Comparison of ENCODE assay signal across 10 cellular contexts in genomic region chr2:20516646-20517341, GRCh38.
DNase-seq lines count a peak whose midpoint lies in the region; ATAC-seq and TF ChIP-seq lines count a peak whose summit lies in the region.
"Had no signal": no experiment of that assay in that cellular context is flagged by ENCODE, and none has a peak within 500 bp of the region (broad histone marks: within the 10 kb centered on the region; RNA-seq: fewer than 3 reads in every experiment).

No MANE protein-coding gene starts in this region.

- H3K9me3 ChIP-seq in BLaER1 treated with 17β-estradiol and CSF1 and Interleukin-3, amounts not matched to agents 10 nM and 100 nM (replicated peaks in 1 of 11), result peaks cover 10 to 34% (median 21%) of the 10 kb centered on the region in 11 experiments
- H3K9me3 ChIP-seq in left ventricle myocardium inferior (replicated peaks) (no peaks in the 10 kb centered on the region), upper lobe of right lung (no peaks in the 10 kb centered on the region)

- peaks cover 0 to 12% (median 6%) of the 10 kb centered on the region in 7 donors for H3K9me3 Mint-ChIP-seq in CD14-positive monocyte

- no peak overlapping the region for H3K4me3 Mint-ChIP-seq in CD14-positive monocyte
- H3K4me3 Mint-ChIP-seq: memory B cell had no signal

- intact Hi-C loops in left ventricle myocardium inferior (cut with micrococcal nuclease), result no loop called here
- intact Hi-C loops in upper lobe of right lung (cut with DNase I), result no loop called here
- intact Hi-C loops in CD14-positive monocyte (cut with micrococcal nuclease), result no loop called here

- peaks cover 2 to 7% (median 6%) of the 10 kb centered on the region in 3 donors for H3K27me3 Mint-ChIP-seq in CD14-positive monocyte (ENCODE audit: low read depth in 3 of 3)

- peak overlapping the region in 9 of 11 experiments; percentile 8 to 67 (median 52); a peak in 14 of 22 replicates for H3K4me2 ChIP-seq in BLaER1 treated with 17β-estradiol and CSF1 and Interleukin-3, amounts not matched to agents 10 nM and 100 nM

- H3K27ac ChIP-seq in BLaER1 treated with 17β-estradiol and CSF1 and Interleukin-3, amounts not matched to agents 10 nM and 100 nM, result no peak overlapping the region
- H3K27ac ChIP-seq in left ventricle myocardium inferior (replicated peaks) (peak overlapping the region; percentile 66), upper lobe of right lung (peak overlapping the region; percentile 47)
- H3K27ac ChIP-seq: VCaP had no signal

- TF ChIP-seq CTCF in left ventricle myocardium inferior (IDR thresholded peaks at IDR 0.05; ENCODE audit: borderline replicate concordance), result no peak
- TF ChIP-seq CTCF in upper lobe of right lung (IDR thresholded peaks at IDR 0.05), result no peak
- no peak for TF ChIP-seq CTCF in CD14-positive monocyte (IDR thresholded peaks at IDR 0.05)

- peaks cover 0 to 8% (median 0%) of the 10 kb centered on the region in 11 experiments; a peak in 2 of 22 replicates for H3K27me3 ChIP-seq in BLaER1 treated with 17β-estradiol and CSF1 and Interleukin-3, amounts not matched to agents 10 nM and 100 nM
- H3K27me3 ChIP-seq in left ventricle myocardium inferior (ENCODE audit: low read depth) (no peaks in the 10 kb centered on the region), upper lobe of right lung (no peaks in the 10 kb centered on the region)

- H3K4me3 ChIP-seq in BLaER1 treated with 17β-estradiol and CSF1 and Interleukin-3, amounts not matched to agents 10 nM and 100 nM, result no peak overlapping the region
- H3K4me3 ChIP-seq in left ventricle myocardium inferior (no peak overlapping the region), upper lobe of right lung (no peak overlapping the region)

- H3K36me3 ChIP-seq in BLaER1 treated with 17β-estradiol and CSF1 and Interleukin-3, amounts not matched to agents 10 nM and 100 nM, result no peaks in the 10 kb centered on the region
- H3K36me3 ChIP-seq in left ventricle myocardium inferior (no peaks in the 10 kb centered on the region), upper lobe of right lung (no peaks in the 10 kb centered on the region)

- H3K36me3 Mint-ChIP-seq in CD14-positive monocyte, result no peaks in the 10 kb centered on the region

- no peaks in the 10 kb centered on the region for H4K20me1 ChIP-seq in BLaER1 treated with 17β-estradiol and CSF1 and Interleukin-3, amounts not matched to agents 10 nM and 100 nM

- peaks cover 0 to 27% (median 13%) of the 10 kb centered on the region in 10 experiments; a peak in 14 of 20 replicates for H3K4me1 ChIP-seq in BLaER1 treated with 17β-estradiol and CSF1 and Interleukin-3, amounts not matched to agents 10 nM and 100 nM
- H3K4me1 ChIP-seq in left ventricle myocardium inferior, result no peaks in the 10 kb centered on the region
- H3K4me1 ChIP-seq in upper lobe of right lung, result no peaks in the 10 kb centered on the region

- H3K4me1 Mint-ChIP-seq in CD14-positive monocyte, result no peaks in the 10 kb centered on the region
- H3K4me1 Mint-ChIP-seq: memory B cell had no signal

- no peak overlapping the region for H3K27ac Mint-ChIP-seq in CD14-positive monocyte
- H3K27ac Mint-ChIP-seq: memory B cell had no signal

- H3K9ac ChIP-seq in BLaER1 treated with 17β-estradiol and CSF1 and Interleukin-3, amounts not matched to agents 10 nM and 100 nM, result no peak overlapping the region

- no peak for DNase-seq in left ventricle myocardium inferior
- no peak for DNase-seq in upper lobe of right lung
- DNase-seq in CD14-positive monocyte (ENCODE audit: low spot score), result no peak
- DNase-seq in NCI-H2081 treated with DMSO at 0.1 percent for 48 hours (lab: John Stamatoyannopoulos, UW), result no peak
- no peak for DNase-seq in NCI-H510A (lab: John Stamatoyannopoulos, UW)

- ATAC-seq in GM21360 (IDR thresholded peaks at IDR 0.05; ENCODE audit: unreplicated experiment), result peak; percentile 93
- ATAC-seq in HG03520 (IDR thresholded peaks at IDR 0.05; ENCODE audit: unreplicated experiment), result peak; percentile 85
- peak; percentile 58 for ATAC-seq in upper lobe of right lung

Comparison
In these comparisons a context has a peak if more than half of its experiments do, and no peak if none do; other contexts are left out.
1. H3K27ac ChIP-seq: peak in left ventricle myocardium inferior (single experiment) and upper lobe of right lung (single experiment); none in BLaER1 treated with 17β-estradiol and CSF1 and Interleukin-3, amounts not matched to agents 10 nM and 100 nM (0 of 11).
2. Peak in every context shown above with its lines, with median percentiles within 50 percentile points of each other: ATAC-seq.